In the genomic region with DNA sequence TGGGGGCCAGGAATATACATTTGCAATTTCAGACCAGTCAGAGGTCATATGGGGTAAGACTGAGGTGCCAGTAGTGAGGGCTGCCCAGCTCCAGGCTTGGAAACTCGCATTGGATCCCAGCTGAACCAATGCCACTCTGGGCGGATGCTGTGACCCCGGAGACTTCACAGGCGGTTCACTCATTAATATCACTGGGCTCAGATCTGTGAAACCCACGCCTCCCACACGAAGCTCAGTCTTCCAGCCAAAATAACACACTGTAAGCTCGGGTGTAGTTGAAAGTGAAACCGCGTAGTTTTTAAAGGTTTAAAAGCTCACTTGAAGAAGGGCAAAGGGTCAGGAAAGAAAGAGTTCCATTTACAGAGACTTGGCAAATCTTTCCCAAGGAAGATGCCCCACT, we compare ENCODE assay signal across 16 cellular contexts.
DNase-seq lines count a peak whose midpoint lies in the region; ATAC-seq, FAIRE-seq and TF ChIP-seq lines count a peak whose summit lies in the region.
"Had no signal": no experiment of that assay in that cellular context is flagged by ENCODE, and none has a peak within 500 bp of the region (broad histone marks: within the 10 kb centered on the region; RNA-seq: fewer than 3 reads in every experiment).

No MANE protein-coding gene starts in this region.

- H3K27ac ChIP-seq in GM12878 (ENCODE audit: control insufficient read depth, insufficient read depth) (no peak overlapping the region), right cardiac atrium (ENCODE audit: low read length) (no peak overlapping the region)
- H3K27ac ChIP-seq: adrenal gland had no signal

- no peak overlapping the region for H3K9ac ChIP-seq in GM12878 (ENCODE audit: control insufficient read depth, insufficient read depth, low read length)

- no peak for TF ChIP-seq EP300 in GM12878 (IDR thresholded peaks at IDR 0.05; ENCODE audit: borderline replicate concordance in 1 of 2, control insufficient read depth in 1 of 2, low read depth in 2 of 2, low read length in 2 of 2)

- BruUV-seq in GM12878 (replicated peaks; lab: Mats Ljungman, UMichigan) = no TSS peak

- H2AFZ ChIP-seq in GM12878 (ENCODE audit: control insufficient read depth, low read depth, low read length) = no peak overlapping the region

- no peaks in the 10 kb centered on the region for H3K79me2 ChIP-seq in GM12878 (ENCODE audit: control insufficient read depth, insufficient read depth, low read length)

- H3K27me3 ChIP-seq in MG63 (no peaks in the 10 kb centered on the region), GM12878 (replicated peaks in 1 of 2; ENCODE audit: control insufficient read depth in 2 of 2, insufficient read depth in 2 of 2, low read length in 1 of 2) (no peaks in the 10 kb centered on the region; a peak in 1 of 4 replicates), right cardiac atrium (ENCODE audit: control insufficient read depth, insufficient read depth) (no peaks in the 10 kb centered on the region)

- no peak for TF ChIP-seq RAD21 in GM12878 (IDR thresholded peaks at IDR 0.05; ENCODE audit: insufficient read depth, low read depth, low read length)

- RAD21 ChIA-PET in GM12878 (lab: Charles Lee; ENCODE audit: unreplicated experiment) = interaction anchor here (0.6 to 3.5 kb wide), 3 partner anchors 168 to 298 kb away, joined by 3 to 11 read pairs (median 5); no protein-coding TSS in a partner anchor

- no peaks in the 10 kb centered on the region for H4K20me1 ChIP-seq in GM12878 (ENCODE audit: control insufficient read depth, insufficient read depth)

- CTCF ChIA-PET in GM12878 (lab: Yijun Ruan, JAX) = interaction anchor here (0.6 to 1.2 kb wide), 4 partner anchors 17 to 465 kb away, joined by 3 to 5 read pairs (median 4); no protein-coding TSS in a partner anchor

- SMC1A ChIA-PET in GM12878 (lab: Charles Lee; ENCODE audit: uncharacterized antibody, unreplicated experiment) = interaction anchor here (1.0 to 2.4 kb wide), 5 partner anchors 141 to 269 kb away, joined by 3 to 9 read pairs (median 3); no protein-coding TSS in a partner anchor

- H3K4me1 ChIP-seq in GM12878 (ENCODE audit: control insufficient read depth, insufficient read depth, low read length) = no peaks in the 10 kb centered on the region
- peaks cover 3% of the 10 kb centered on the region for H3K4me1 ChIP-seq in right cardiac atrium (ENCODE audit: control insufficient read depth, insufficient read depth, low read length)

- peak; percentile 50 for DNase-seq in MG63
- DNase-seq in GM12878 (ENCODE audit: low read depth, low spot score) = no peak
- DNase-seq in right cardiac atrium = no peak
- DNase-seq in omental fat pad (ENCODE audit: low spot score) = no peak
- DNase-seq in effector CD4-positive, alpha-beta T cell = no peak
- DNase-seq: activated CD4-positive, CD25-positive, alpha-beta regulatory T cell; adrenal gland; NCI-H1930; occipital lobe; SIG-M5; T-helper 2 cell had no signal

- ATAC-seq in GM12878 (no peak), right cardiac atrium (peak; percentile 55 to 58), omental fat pad (ENCODE audit: low FRiP score) (peak; percentile 30), HG03571 (IDR thresholded peaks at IDR 0.05; ENCODE audit: unreplicated experiment) (no peak), GM21367 (IDR thresholded peaks at IDR 0.05; ENCODE audit: unreplicated experiment) (no peak), HG03378 (IDR thresholded peaks at IDR 0.05; ENCODE audit: unreplicated experiment) (no peak)
- ATAC-seq: activated T-helper 17 cell treated with anti-CD3 and anti-CD28 coated beads, Interleukin-2, amount 50 U/mL, for 72 hours; HepG2 had no signal

- in situ Hi-C loops in GM12878 (cut with MboI) = no loop called here

- H3K9me3 ChIP-seq in MG63 = no peaks in the 10 kb centered on the region; the same call in 1 of the 2 replicates
- H3K9me3 ChIP-seq in GM12878 (replicated peaks; ENCODE audit: control insufficient read depth, insufficient read depth, low read length) = no peaks in the 10 kb centered on the region
- no peaks in the 10 kb centered on the region for H3K9me3 ChIP-seq in right cardiac atrium (ENCODE audit: control insufficient read depth, low read length)
- H3K9me3 ChIP-seq: adrenal gland had no signal

- TF ChIP-seq CTCF in GM12878 (IDR thresholded peaks at IDR 0.05 in 2 of 3, conservative IDR thresholded peaks at IDR 0.05 in 1 of 3; ENCODE audit: control insufficient read depth in 2 of 3, extremely low read depth in 1 of 3, insufficient read depth in 1 of 3, low read depth in 3 of 3, low read length in 3 of 3) (no peak), omental fat pad (IDR thresholded peaks at IDR 0.05) (no peak)

- FAIRE-seq in GM12878 (lab: Jason Lieb, UNC) = no peak
- FAIRE-seq: HepG2 had no signal

- WGBS in GM12878 (ENCODE audit: insufficient coverage, insufficient replicate concordance, low lambda C conversion rate, missing lambda C conversion rate) = 39% methylated on average over 9 of the region's 9 CpGs
- WGBS in right cardiac atrium = 34% methylated on average over 9 of the region's 9 CpGs

- H3K4me2 ChIP-seq in GM12878 (ENCODE audit: control insufficient read depth, insufficient read depth) = no peak overlapping the region

- intact Hi-C loops in GM12878 (cut with micrococcal nuclease; ENCODE audit: unreplicated experiment) (no loop called here), right cardiac atrium (cut with DNase I) (no loop called here)

- H3K36me3 ChIP-seq in MG63 (no peaks in the 10 kb centered on the region), GM12878 (ENCODE audit: control insufficient read depth in 2 of 2, insufficient read depth in 2 of 2, low read length in 1 of 2) (no peaks in the 10 kb centered on the region)
- H3K36me3 ChIP-seq: adrenal gland had no signal

- H3K4me3 ChIP-seq in MG63 = no peak overlapping the region
- H3K4me3 ChIP-seq in GM12878 = no peak overlapping the region
- no peak overlapping the region for H3K4me3 ChIP-seq in right cardiac atrium (ENCODE audit: low read length)
- H3K4me3 ChIP-seq: adrenal gland had no signal

- POLR2A ChIA-PET in GM12878 (lab: Charles Lee) = interaction anchor here (0.6 kb wide), 1 partner anchor 184 kb away, joined by 5 read pairs; no protein-coding TSS in a partner anchor

- no peak for TF ChIP-seq POLR2A in GM12878 (IDR thresholded peaks at IDR 0.05; ENCODE audit: low read depth, low read length)

TF ChIP-seq in GM12878, 131 proteins besides CTCF, POLR2A, EP300 and RAD21:
- TF ChIP-seq GATAD2B (conservative IDR thresholded peaks at IDR 0.05; ENCODE audit: low read depth) (no peak), TCF12 (IDR thresholded peaks at IDR 0.05; ENCODE audit: low read depth, low read length) (no peak), RCOR1 (conservative IDR thresholded peaks at IDR 0.05; ENCODE audit: low read depth, low read length) (no peak), POLR2AphosphoS5 (IDR thresholded peaks at IDR 0.05; ENCODE audit: low read length) (no peak), NR2F1 (conservative IDR thresholded peaks at IDR 0.05) (peak; percentile 53)
TF ChIP-seq in GM12878: peak in this region for 1.

Comparison
In these comparisons a context has a peak if more than half of its experiments do, and no peak if none do; other contexts are left out.
1. ATAC-seq: peak in right cardiac atrium (2 of 2) and omental fat pad (single experiment); none in GM12878 (single experiment), HG03571 (single experiment), GM21367 (single experiment) and HG03378 (single experiment).